Comparison of ENCODE assay signal across 1 cellular context in the genomic region with DNA sequence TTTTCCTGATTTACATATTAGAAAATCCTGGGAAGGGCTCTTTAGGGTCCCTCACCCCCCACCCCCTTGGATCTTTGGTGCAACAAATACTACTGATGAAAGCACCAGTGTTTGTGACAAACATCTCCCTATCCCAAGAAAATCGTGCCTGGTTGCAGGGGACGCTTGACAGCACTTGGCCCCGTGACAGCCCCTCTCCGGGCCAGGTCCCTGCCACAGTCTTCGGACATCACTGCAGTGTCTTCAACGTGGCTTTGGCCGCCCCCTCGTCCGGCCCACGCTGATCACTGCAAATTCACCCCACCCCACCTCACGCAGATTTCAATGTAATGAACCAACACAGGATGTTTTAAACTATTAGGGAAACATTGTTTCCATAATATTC.
TF ChIP-seq lines count a peak whose summit lies in the region.

No MANE protein-coding gene starts in this region.

TF ChIP-seq in H1, 55 proteins besides CTCF, POLR2A, EP300 and RAD21:
- TF ChIP-seq RFX5 (IDR thresholded peaks at IDR 0.05; ENCODE audit: borderline replicate concordance, low read depth, low read length) (no peak), CBX5 (IDR thresholded peaks at IDR 0.05; ENCODE audit: low read depth, low read length) (no peak), YY1 (IDR thresholded peaks at IDR 0.05; ENCODE audit: low read depth, low read length) (no peak), SP4 (IDR thresholded peaks at IDR 0.05; ENCODE audit: low read length) (no peak), TAF7 (optimal IDR thresholded peaks at IDR 0.05; ENCODE audit: borderline replicate concordance, low read depth, low read length) (no peak), BACH1 (IDR thresholded peaks at IDR 0.05; ENCODE audit: low read length) (no peak), POLR2AphosphoS5 (IDR thresholded peaks at IDR 0.05; ENCODE audit: low read depth, low read length) (no peak), TAF1 (IDR thresholded peaks at IDR 0.05; ENCODE audit: low read depth, low read length) (no peak), KDM5A (IDR thresholded peaks at IDR 0.05; ENCODE audit: low read length) (no peak)
- TF ChIP-seq, protein P1, sequence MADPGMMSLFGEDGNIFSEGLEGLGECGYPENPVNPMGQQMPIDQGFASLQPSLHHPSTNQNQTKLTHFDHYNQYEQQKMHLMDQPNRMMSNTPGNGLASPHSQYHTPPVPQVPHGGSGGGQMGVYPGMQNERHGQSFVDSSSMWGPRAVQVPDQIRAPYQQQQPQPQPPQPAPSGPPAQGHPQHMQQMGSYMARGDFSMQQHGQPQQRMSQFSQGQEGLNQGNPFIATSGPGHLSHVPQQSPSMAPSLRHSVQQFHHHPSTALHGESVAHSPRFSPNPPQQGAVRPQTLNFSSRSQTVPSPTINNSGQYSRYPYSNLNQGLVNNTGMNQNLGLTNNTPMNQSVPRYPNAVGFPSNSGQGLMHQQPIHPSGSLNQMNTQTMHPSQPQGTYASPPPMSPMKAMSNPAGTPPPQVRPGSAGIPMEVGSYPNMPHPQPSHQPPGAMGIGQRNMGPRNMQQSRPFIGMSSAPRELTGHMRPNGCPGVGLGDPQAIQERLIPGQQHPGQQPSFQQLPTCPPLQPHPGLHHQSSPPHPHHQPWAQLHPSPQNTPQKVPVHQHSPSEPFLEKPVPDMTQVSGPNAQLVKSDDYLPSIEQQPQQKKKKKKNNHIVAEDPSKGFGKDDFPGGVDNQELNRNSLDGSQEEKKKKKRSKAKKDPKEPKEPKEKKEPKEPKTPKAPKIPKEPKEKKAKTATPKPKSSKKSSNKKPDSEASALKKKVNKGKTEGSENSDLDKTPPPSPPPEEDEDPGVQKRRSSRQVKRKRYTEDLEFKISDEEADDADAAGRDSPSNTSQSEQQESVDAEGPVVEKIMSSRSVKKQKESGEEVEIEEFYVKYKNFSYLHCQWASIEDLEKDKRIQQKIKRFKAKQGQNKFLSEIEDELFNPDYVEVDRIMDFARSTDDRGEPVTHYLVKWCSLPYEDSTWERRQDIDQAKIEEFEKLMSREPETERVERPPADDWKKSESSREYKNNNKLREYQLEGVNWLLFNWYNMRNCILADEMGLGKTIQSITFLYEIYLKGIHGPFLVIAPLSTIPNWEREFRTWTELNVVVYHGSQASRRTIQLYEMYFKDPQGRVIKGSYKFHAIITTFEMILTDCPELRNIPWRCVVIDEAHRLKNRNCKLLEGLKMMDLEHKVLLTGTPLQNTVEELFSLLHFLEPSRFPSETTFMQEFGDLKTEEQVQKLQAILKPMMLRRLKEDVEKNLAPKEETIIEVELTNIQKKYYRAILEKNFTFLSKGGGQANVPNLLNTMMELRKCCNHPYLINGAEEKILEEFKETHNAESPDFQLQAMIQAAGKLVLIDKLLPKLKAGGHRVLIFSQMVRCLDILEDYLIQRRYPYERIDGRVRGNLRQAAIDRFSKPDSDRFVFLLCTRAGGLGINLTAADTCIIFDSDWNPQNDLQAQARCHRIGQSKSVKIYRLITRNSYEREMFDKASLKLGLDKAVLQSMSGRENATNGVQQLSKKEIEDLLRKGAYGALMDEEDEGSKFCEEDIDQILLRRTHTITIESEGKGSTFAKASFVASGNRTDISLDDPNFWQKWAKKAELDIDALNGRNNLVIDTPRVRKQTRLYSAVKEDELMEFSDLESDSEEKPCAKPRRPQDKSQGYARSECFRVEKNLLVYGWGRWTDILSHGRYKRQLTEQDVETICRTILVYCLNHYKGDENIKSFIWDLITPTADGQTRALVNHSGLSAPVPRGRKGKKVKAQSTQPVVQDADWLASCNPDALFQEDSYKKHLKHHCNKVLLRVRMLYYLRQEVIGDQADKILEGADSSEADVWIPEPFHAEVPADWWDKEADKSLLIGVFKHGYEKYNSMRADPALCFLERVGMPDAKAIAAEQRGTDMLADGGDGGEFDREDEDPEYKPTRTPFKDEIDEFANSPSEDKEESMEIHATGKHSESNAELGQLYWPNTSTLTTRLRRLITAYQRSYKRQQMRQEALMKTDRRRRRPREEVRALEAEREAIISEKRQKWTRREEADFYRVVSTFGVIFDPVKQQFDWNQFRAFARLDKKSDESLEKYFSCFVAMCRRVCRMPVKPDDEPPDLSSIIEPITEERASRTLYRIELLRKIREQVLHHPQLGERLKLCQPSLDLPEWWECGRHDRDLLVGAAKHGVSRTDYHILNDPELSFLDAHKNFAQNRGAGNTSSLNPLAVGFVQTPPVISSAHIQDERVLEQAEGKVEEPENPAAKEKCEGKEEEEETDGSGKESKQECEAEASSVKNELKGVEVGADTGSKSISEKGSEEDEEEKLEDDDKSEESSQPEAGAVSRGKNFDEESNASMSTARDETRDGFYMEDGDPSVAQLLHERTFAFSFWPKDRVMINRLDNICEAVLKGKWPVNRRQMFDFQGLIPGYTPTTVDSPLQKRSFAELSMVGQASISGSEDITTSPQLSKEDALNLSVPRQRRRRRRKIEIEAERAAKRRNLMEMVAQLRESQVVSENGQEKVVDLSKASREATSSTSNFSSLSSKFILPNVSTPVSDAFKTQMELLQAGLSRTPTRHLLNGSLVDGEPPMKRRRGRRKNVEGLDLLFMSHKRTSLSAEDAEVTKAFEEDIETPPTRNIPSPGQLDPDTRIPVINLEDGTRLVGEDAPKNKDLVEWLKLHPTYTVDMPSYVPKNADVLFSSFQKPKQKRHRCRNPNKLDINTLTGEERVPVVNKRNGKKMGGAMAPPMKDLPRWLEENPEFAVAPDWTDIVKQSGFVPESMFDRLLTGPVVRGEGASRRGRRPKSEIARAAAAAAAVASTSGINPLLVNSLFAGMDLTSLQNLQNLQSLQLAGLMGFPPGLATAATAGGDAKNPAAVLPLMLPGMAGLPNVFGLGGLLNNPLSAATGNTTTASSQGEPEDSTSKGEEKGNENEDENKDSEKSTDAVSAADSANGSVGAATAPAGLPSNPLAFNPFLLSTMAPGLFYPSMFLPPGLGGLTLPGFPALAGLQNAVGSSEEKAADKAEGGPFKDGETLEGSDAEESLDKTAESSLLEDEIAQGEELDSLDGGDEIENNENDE (IDR thresholded peaks at IDR 0.05; ENCODE audit: insufficient replicate concordance, low read length), result no peak
TF ChIP-seq in H1: peak in this region for 0.
